In the genomic region with DNA sequence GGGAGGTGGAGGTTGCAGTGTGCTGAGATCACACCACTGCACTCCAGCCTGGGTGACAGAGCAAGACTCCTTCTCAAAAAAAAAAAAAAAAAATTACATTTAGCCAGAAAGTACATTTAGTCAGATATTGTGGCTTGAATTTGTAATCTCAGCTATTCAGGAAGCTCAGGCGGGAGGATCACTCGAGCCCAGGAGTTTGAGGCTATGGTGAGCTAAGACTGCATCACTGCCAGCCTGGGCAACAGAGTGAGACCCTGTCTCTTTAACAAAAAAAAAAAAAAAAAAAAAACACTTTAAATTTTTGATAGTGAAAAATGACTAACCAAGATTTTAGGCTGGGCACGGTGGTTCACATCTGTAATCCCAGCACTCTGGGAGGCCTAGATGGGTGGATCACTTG, we compare ENCODE assay signal across 17 cellular contexts.
DNase-seq lines count a peak whose midpoint lies in the region; ATAC-seq and TF ChIP-seq lines count a peak whose summit lies in the region.
"Had no signal": no experiment of that assay in that cellular context is flagged by ENCODE, and none has a peak within 500 bp of the region (broad histone marks: within the 10 kb centered on the region; RNA-seq: fewer than 3 reads in every experiment).

No MANE protein-coding gene starts in this region.

- H3K4me3 ChIP-seq in cardiac fibroblast (replicated peaks in 1 of 2; ENCODE audit: low read depth in 2 of 2, low read length in 2 of 2): no peak overlapping the region
- H3K4me3 ChIP-seq: BLaER1, K562 had no signal

- TF ChIP-seq CTCF in cardiac fibroblast (IDR thresholded peaks at IDR 0.05; ENCODE audit: low read depth, low read length): no peak

- DNase-seq in activated CD4-positive, alpha-beta T cell treated with anti-CD3 and anti-CD28 coated beads for 48 hours: peak; percentile 14
- no peak for DNase-seq in activated CD4-positive, alpha-beta T cell treated with anti-CD3 and anti-CD28 coated beads for 1 hour
- DNase-seq in NCI-H226 (peak; percentile 46), cardiac fibroblast (ENCODE audit: low read depth in 2 of 2) (peak; percentile 45 to 51), RPMI8226 (no peak)
- no peak for DNase-seq in activated CD8-positive, alpha-beta memory T cell treated with anti-CD3 and anti-CD28 coated beads, Interleukin-2, amount 50 U/mL, for 48 hours
- no peak for DNase-seq in activated effector memory CD4-positive, alpha-beta T cell treated with Interleukin-2 at 50 U/mL for 16 hours
- DNase-seq: 8988T; ACHN; CD4-positive, CD25-positive, alpha-beta regulatory T cell; Kasumi-1; NCI-H2029; NCI-H526 treated with DMSO at 0.1 percent for 48 hours; SHP77 treated with DMSO at 0.1 percent for 48 hours had no signal

- no peak for ATAC-seq in HG03196 (IDR thresholded peaks at IDR 0.05; ENCODE audit: unreplicated experiment)
- ATAC-seq: K562 had no signal

Comparison
In these comparisons a context has a peak if more than half of its experiments do, and no peak if none do; other contexts are left out.
1. DNase-seq: peak in activated CD4-positive, alpha-beta T cell treated with anti-CD3 and anti-CD28 coated beads for 48 hours (single experiment), NCI-H226 (single experiment) and cardiac fibroblast (2 of 2); none in activated CD4-positive, alpha-beta T cell treated with anti-CD3 and anti-CD28 coated beads for 1 hour (single experiment), activated CD8-positive, alpha-beta memory T cell treated with anti-CD3 and anti-CD28 coated beads, Interleukin-2, amount 50 U/mL, for 48 hours (single experiment), RPMI8226 (single experiment) and activated effector memory CD4-positive, alpha-beta T cell treated with Interleukin-2 at 50 U/mL for 16 hours (single experiment).